Comparison of ENCODE assay signal across 9 cellular contexts in the genomic region with DNA sequence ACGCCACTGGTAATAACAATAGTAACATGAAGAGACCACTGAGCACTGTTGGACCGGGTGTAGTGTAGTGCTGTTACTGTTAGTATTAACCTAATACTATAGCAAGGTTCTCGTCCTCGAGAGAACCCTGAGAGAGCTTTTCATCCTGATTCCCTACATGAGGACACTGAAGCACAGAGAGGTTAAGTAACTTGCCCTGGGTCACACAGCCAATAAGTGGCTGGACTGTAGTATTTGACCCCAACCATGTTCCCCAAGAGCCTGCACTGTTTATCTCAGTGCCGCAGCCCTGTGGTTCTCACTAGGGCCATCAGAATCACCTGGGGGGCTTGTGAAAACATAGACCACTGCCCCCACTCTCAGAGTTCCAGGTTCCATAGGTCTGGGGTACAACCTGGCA.
"Had no signal": no experiment of that assay in that cellular context is flagged by ENCODE, and none has a peak within 500 bp of the region (broad histone marks: within the 10 kb centered on the region; RNA-seq: fewer than 3 reads in every experiment).

No MANE protein-coding gene starts in this region.

- H3K4me3 ChIP-seq: GM23248, HAP-1 had no signal

- ATAC-seq: HCT116 had no signal

- H3K9ac ChIP-seq: GM23248, KMS-11 had no signal

- H2AFZ ChIP-seq: GM23248 had no signal

- H3K9me3 ChIP-seq: HAP-1 had no signal

- DNase-seq: GM23248, GOT3, H7, IMR-90, KBM-7 had no signal

- H3K27ac ChIP-seq: GM23248, KMS-11 had no signal

- H3K4me2 ChIP-seq: KMS-11 had no signal

- FAIRE-seq: HTR-8/SVneo had no signal
